ENCODE assay signal across 22 cellular contexts in the genomic region with DNA sequence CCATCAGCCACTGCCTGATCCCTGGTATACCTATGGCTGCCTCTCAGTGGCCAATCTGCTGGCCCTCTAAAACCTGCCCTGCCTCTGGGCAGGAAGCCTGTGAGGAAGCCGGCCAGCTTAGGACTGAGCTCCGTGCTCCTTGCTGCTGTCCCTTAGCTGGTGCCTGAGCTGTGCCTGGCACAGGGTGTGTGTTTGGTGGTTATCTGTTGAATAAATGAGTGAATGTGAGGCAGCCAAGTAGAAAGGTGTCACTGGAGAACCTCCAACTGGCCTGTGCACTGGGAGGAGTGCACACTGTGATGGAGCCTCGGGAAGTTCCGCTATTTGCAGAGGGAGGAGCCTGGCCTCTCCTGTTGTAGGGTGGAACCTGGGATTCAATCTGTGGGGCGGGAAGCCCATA.
DNase-seq lines count a peak whose midpoint lies in the region; ATAC-seq and TF ChIP-seq lines count a peak whose summit lies in the region.
"Had no signal": no experiment of that assay in that cellular context is flagged by ENCODE, and none has a peak within 500 bp of the region (broad histone marks: within the 10 kb centered on the region; RNA-seq: fewer than 3 reads in every experiment).

No MANE protein-coding gene starts in this region.

- H3K4me1 Mint-ChIP-seq in GM23338 = no peaks in the 10 kb centered on the region; the same call in 2 of the 3 replicates
- H3K4me1 Mint-ChIP-seq in effector memory CD8-positive, alpha-beta T cell (ENCODE audit: low read depth in 2 of 2) = peaks cover 0 to 6% of the 10 kb centered on the region in 2 donors

- H3K36me3 ChIP-seq in GM23338 (ENCODE audit: insufficient read depth) (no peaks in the 10 kb centered on the region), PC-3 (ENCODE audit: low read depth, low read length) (no peaks in the 10 kb centered on the region), heart right ventricle (no peaks in the 10 kb centered on the region)

- no peaks in the 10 kb centered on the region; the same call in 2 of the 3 replicates for H3K9me3 Mint-ChIP-seq in GM23338
- H3K9me3 Mint-ChIP-seq in effector memory CD8-positive, alpha-beta T cell = no peaks in the 10 kb centered on the region
- H3K9me3 Mint-ChIP-seq: CD4-positive, alpha-beta T cell; HFFc6 had no signal

- intact Hi-C loops in PC-3 (cut with micrococcal nuclease) = no loop called here
- intact Hi-C loops in heart right ventricle (cut with DNase I) = no loop called here

- BruUV-seq in PC-3 (replicated peaks; lab: Mats Ljungman, UMichigan) = no TSS peak

- H3K9me2 ChIP-seq in GM23338 (ENCODE audit: insufficient read depth) (no peaks in the 10 kb centered on the region), PC-3 (replicated peaks; ENCODE audit: low read length) (no peaks in the 10 kb centered on the region)
- H3K9me2 ChIP-seq: SK-N-SH had no signal

- H3K4me1 ChIP-seq in GM23338 (ENCODE audit: insufficient read depth) (no peaks in the 10 kb centered on the region), PC-3 (ENCODE audit: insufficient read depth, low read length) (peaks cover 28% of the 10 kb centered on the region), heart right ventricle (no peaks in the 10 kb centered on the region)

- H3K27me3 Mint-ChIP-seq in GM23338 (ENCODE audit: insufficient read depth, low read depth, poor library complexity) = peaks cover 4% of the 10 kb centered on the region
- peaks cover 0 to 71% of the 10 kb centered on the region in 2 donors for H3K27me3 Mint-ChIP-seq in effector memory CD8-positive, alpha-beta T cell

- H2AFZ ChIP-seq in GM23338 (peak overlapping the region; percentile 91; the same call in 1 of the 2 replicates), PC-3 (ENCODE audit: low read length) (no peak overlapping the region)
- H2AFZ ChIP-seq: GM23248, PC-9 had no signal

- no peaks in the 10 kb centered on the region for H3K27me3 ChIP-seq in GM23338 (ENCODE audit: insufficient read depth)
- no peaks in the 10 kb centered on the region for H3K27me3 ChIP-seq in PC-3 (ENCODE audit: low read length)
- peaks cover 0 to 46% (median 26%) of the 10 kb centered on the region in 7 donors for H3K27me3 ChIP-seq in heart right ventricle

- no peak overlapping the region for H3K9ac ChIP-seq in PC-3 (ENCODE audit: low read length)
- H3K9ac ChIP-seq: GM23248, KMS-11, SK-N-SH had no signal

- H3K4me2 ChIP-seq in GM23338 = no peak overlapping the region
- no peak overlapping the region for H3K4me2 ChIP-seq in PC-3 (ENCODE audit: low read length)
- H3K4me2 ChIP-seq: KMS-11, PC-9, SK-N-SH had no signal

- H3F3A ChIP-seq in GM23338 (replicated peaks; ENCODE audit: low read depth) (no peaks in the 10 kb centered on the region), PC-3 (ENCODE audit: low read length, unreplicated experiment) (no peaks in the 10 kb centered on the region)

- H3K4me3 ChIP-seq in GM23338 = no peak overlapping the region
- no peak overlapping the region for H3K4me3 ChIP-seq in PC-3 (ENCODE audit: low read length)
- no peak overlapping the region for H3K4me3 ChIP-seq in heart right ventricle
- H3K4me3 ChIP-seq: GM23248, PC-9 had no signal

- no peaks in the 10 kb centered on the region for H3K79me2 ChIP-seq in GM23338 (replicated peaks; ENCODE audit: insufficient read depth)
- H3K79me2 ChIP-seq in PC-3 (ENCODE audit: low read length) = no peaks in the 10 kb centered on the region

- H4K20me1 ChIP-seq in GM23338 (replicated peaks; ENCODE audit: insufficient read depth) = no peaks in the 10 kb centered on the region
- no peaks in the 10 kb centered on the region for H4K20me1 ChIP-seq in PC-3 (ENCODE audit: low read length)

- TF ChIP-seq CTCF in 22Rv1 (IDR thresholded peaks at IDR 0.05) (no peak), GM23338 (conservative IDR thresholded peaks at IDR 0.05; ENCODE audit: low read depth in 2 of 2) (no peak), PC-3 (conservative IDR thresholded peaks at IDR 0.05; ENCODE audit: low read depth, low read length) (no peak), heart right ventricle (IDR thresholded peaks at IDR 0.05) (no peak)

- H3K27ac Mint-ChIP-seq in GM23338 = no peak overlapping the region
- no peak overlapping the region for H3K27ac Mint-ChIP-seq in effector memory CD8-positive, alpha-beta T cell
- H3K27ac Mint-ChIP-seq: CD4-positive, alpha-beta T cell; HFFc6 had no signal

- H3K9me3 ChIP-seq in PC-3 (ENCODE audit: low read length) (no peaks in the 10 kb centered on the region), heart right ventricle (peaks cover 0 to 9% (median 0%) of the 10 kb centered on the region in 11 donors)
- H3K9me3 ChIP-seq: SK-N-SH had no signal

- H3K36me3 Mint-ChIP-seq in GM23338 (ENCODE audit: low read depth) = no peaks in the 10 kb centered on the region
- peaks cover 2% of the 10 kb centered on the region for H3K36me3 Mint-ChIP-seq in effector memory CD8-positive, alpha-beta T cell (ENCODE audit: insufficient read depth)

- no peak overlapping the region for H3K4me3 Mint-ChIP-seq in GM23338
- no peak overlapping the region for H3K4me3 Mint-ChIP-seq in effector memory CD8-positive, alpha-beta T cell
- H3K4me3 Mint-ChIP-seq: CD4-positive, alpha-beta T cell; HFFc6 had no signal

- POLR2A ChIA-PET in PC-3 (lab: Charles Lee; ENCODE audit: unreplicated experiment) = no interaction called here

- CTCF ChIA-PET in PC-3 (lab: Charles Lee) = interaction anchor here (0.6 kb wide), 1 partner anchor 22 kb away, joined by 3 read pairs; no protein-coding TSS in a partner anchor

- WGBS in heart right ventricle, 2 donors = 53 to 60% methylated on average over 5 of the region's 5 CpGs

- ATAC-seq in GM23338 = peak; percentile 57
- ATAC-seq in PC-3 = peak; percentile 14; the same call in 1 of the 2 replicates
- peak in 7 of 8 donors; percentile 7 to 73 (median 42) for ATAC-seq in heart right ventricle
- ATAC-seq in GM19452 (IDR thresholded peaks at IDR 0.05; ENCODE audit: unreplicated experiment) = no peak
- no peak for ATAC-seq in effector memory CD8-positive, alpha-beta T cell (replicated peaks)
- ATAC-seq in GM19035 (IDR thresholded peaks at IDR 0.05; ENCODE audit: unreplicated experiment) = no peak

- DNase-seq in GM23338 (ENCODE audit: low spot score) (no peak), PC-3 (no peak), heart right ventricle (no peak), NCI-H1930 (lab: John Stamatoyannopoulos, UW) (no peak)
- no peak for DNase-seq in effector memory CD8-positive, alpha-beta T cell
- DNase-seq: ACHN; CD4-positive, alpha-beta T cell; DMS79 treated with DMSO at 0.1 percent for 48 hours; GDM1; GM23248; HFFc6; NCI-H1417; NCI-H2029 treated with DMSO at 0.1 percent for 48 hours; NCI-H524; NK-92 treated with Interleukin-12 subunit alpha and Interleukin-12 subunit beta, amount 100 ng/mL, for 24 hours; PC-9; SK-N-SH had no signal

- 0 out of 2 replicates have a peak overlapping the region, but pooled peaks have one; percentile 27 for H3K27ac ChIP-seq in 22Rv1
- no peak overlapping the region for H3K27ac ChIP-seq in GM23338 (ENCODE audit: low read depth)
- H3K27ac ChIP-seq in PC-3 (ENCODE audit: low read length) = no peak overlapping the region
- no peak overlapping the region for H3K27ac ChIP-seq in heart right ventricle
- H3K27ac ChIP-seq: GM23248, HL-60, KMS-11, PC-9 had no signal

TF ChIP-seq in GM23338, 12 proteins besides CTCF, POLR2A, EP300 and RAD21 (continues in another document):
- no peak for TF ChIP-seq JUNB (IDR thresholded peaks at IDR 0.05; ENCODE audit: unreplicated experiment)

Comparison
In these comparisons a context has a peak if more than half of its experiments do, and no peak if none do; other contexts are left out.
1. ATAC-seq: peak in GM23338 (single experiment), PC-3 (single experiment) and heart right ventricle (7 of 8); none in GM19452 (single experiment), effector memory CD8-positive, alpha-beta T cell (single experiment) and GM19035 (single experiment).